Comparison of ENCODE assay signal across 10 cellular contexts in the genomic region with DNA sequence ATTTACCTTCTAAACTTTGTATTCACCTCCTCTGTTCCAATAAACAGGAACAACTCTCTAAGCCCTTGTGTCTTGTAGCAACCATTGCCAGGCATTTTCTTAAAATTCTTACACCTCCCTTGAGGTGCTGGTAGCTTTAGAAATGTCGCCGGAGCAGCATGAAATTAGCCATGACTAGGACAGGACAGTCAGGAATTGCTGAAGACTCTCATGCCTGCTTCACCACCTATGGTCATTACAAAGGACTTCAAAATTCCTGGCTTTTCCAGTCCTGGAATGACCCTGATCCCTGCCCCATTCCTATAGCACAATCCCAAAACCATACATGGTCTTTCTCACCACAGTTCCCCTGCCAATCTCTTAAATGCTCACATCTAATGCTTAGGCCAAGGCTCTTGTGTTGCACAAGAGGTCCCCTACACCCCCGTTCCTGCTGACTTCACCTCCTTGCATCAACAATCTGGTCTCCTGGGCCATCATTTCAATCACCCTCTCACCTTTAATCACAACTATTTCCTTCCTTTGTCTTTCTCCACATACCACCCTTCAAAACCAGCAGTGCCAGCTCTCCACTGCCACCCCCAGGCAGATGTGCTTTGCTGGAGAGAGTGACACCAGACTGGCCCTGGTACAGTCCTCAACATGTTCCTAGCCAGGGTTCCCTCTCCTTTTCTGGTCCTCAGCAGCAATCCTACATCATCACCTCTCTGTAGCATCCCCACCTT.
DNase-seq lines count a peak whose midpoint lies in the region; ATAC-seq, FAIRE-seq and TF ChIP-seq lines count a peak whose summit lies in the region.
"Had no signal": no experiment of that assay in that cellular context is flagged by ENCODE, and none has a peak within 500 bp of the region (broad histone marks: within the 10 kb centered on the region; RNA-seq: fewer than 3 reads in every experiment).

No MANE protein-coding gene starts in this region.

- H3K27ac ChIP-seq in Karpas-422 (ENCODE audit: low read length) (no peak overlapping the region), caudate nucleus (ENCODE audit: low read depth, low read length) (peak overlapping the region; percentile 14), HepG2 (ENCODE audit: extremely low read length, insufficient read depth, low read length) (no peak overlapping the region)

- H3K4me2 ChIP-seq in Karpas-422 (ENCODE audit: low read depth, low read length, poor library complexity, severe bottlenecking) (no peak overlapping the region), HepG2 (ENCODE audit: low read depth, low read length) (no peak overlapping the region)

- in situ Hi-C loops in HepG2 (cut with HindIII; ENCODE audit: extremely low pct_ligation_motif_present, low pct_unique_long_range_greater_than_20kb) (no loop called here), HAP-1 (cut with MboI; ENCODE audit: low sequenced_read_pairs) (no loop called here)

- H3K4me1 ChIP-seq in Karpas-422 (ENCODE audit: low read length) (no peaks in the 10 kb centered on the region), HepG2 (ENCODE audit: insufficient read depth, low read length) (no peaks in the 10 kb centered on the region), HAP-1 (no peaks in the 10 kb centered on the region)

- FAIRE-seq in HepG2 (lab: Jason Lieb, UNC), result no peak

- H3K27me3 Mint-ChIP-seq in activated CD8-positive, alpha-beta T cell treated with anti-CD3 and anti-CD28 coated beads for 36 hours, result peaks cover 18% of the 10 kb centered on the region

- no peak for TF ChIP-seq EP300 in HepG2 (IDR thresholded peaks at IDR 0.05; ENCODE audit: low read depth in 2 of 2, low read length in 2 of 2)
- TF ChIP-seq EP300 in HepG2 (CRISPR knock-in tag; IDR thresholded peaks at IDR 0.05; ENCODE audit: borderline replicate concordance), result no peak

- TF ChIP-seq CTCF in AG10803 (conservative IDR thresholded peaks at IDR 0.05; ENCODE audit: low read length), result peak; percentile 12; the same call in 1 of the 2 replicates
- peak; percentile 51 for TF ChIP-seq CTCF in HepG2 (CRISPR knock-in tag; IDR thresholded peaks at IDR 0.05)
- TF ChIP-seq CTCF in activated CD8-positive, alpha-beta T cell treated with anti-CD3 and anti-CD28 coated beads for 36 hours (IDR thresholded peaks at IDR 0.05), result no peak

- no peaks in the 10 kb centered on the region for H3K36me3 Mint-ChIP-seq in activated CD8-positive, alpha-beta T cell treated with anti-CD3 and anti-CD28 coated beads for 36 hours (ENCODE audit: low read depth)
- H3K36me3 Mint-ChIP-seq: naive B cell had no signal

- H3K4me1 Mint-ChIP-seq in activated CD8-positive, alpha-beta T cell treated with anti-CD3 and anti-CD28 coated beads for 36 hours (ENCODE audit: low read depth), result no peaks in the 10 kb centered on the region
- H3K4me1 Mint-ChIP-seq: naive B cell had no signal

- H3K9me2 ChIP-seq in Karpas-422 (replicated peaks; ENCODE audit: insufficient read depth, low read length), result no peaks in the 10 kb centered on the region

- H3K9me3 ChIP-seq in Karpas-422 (ENCODE audit: low read length) (no peaks in the 10 kb centered on the region), HepG2 (ENCODE audit: low read length) (no peaks in the 10 kb centered on the region), HAP-1 (no peaks in the 10 kb centered on the region)

- no peak for TF ChIP-seq POLR2A in HepG2 (IDR thresholded peaks at IDR 0.05; ENCODE audit: insufficient read depth in 1 of 2, low read depth in 2 of 2, low read length in 2 of 2)

- H3K79me2 ChIP-seq in Karpas-422 (ENCODE audit: low read length) (no peaks in the 10 kb centered on the region), HepG2 (ENCODE audit: insufficient read depth, low read length) (no peaks in the 10 kb centered on the region)

- H3K4me3 ChIP-seq in AG10803 (ENCODE audit: low read length) (no peak overlapping the region), Karpas-422 (ENCODE audit: low read length) (no peak overlapping the region), HepG2 (replicated peaks in 1 of 3; ENCODE audit: insufficient read depth in 1 of 3, low read depth in 2 of 3, low read length in 3 of 3) (no peak overlapping the region), HAP-1 (no peak overlapping the region)

- TF ChIP-seq RAD21 in HepG2 (CRISPR knock-in tag; IDR thresholded peaks at IDR 0.05), result no peak

- intact Hi-C loops in HepG2 (cut with micrococcal nuclease; ENCODE audit: unreplicated experiment), result no loop called here
- intact Hi-C loops in activated CD8-positive, alpha-beta T cell treated with anti-CD3 and anti-CD28 coated beads for 36 hours (cut with micrococcal nuclease), result no loop called here

- 48% methylated on average over 3 of the region's 3 CpGs for WGBS in HepG2 (ENCODE audit: low lambda C conversion rate)

- BruUV-seq in HepG2 (replicated peaks; lab: Mats Ljungman, UMichigan), result no TSS peak

- H3K27me3 ChIP-seq in Karpas-422 (ENCODE audit: low read length) (no peaks in the 10 kb centered on the region), HepG2 (ENCODE audit: control insufficient read depth in 1 of 2, insufficient read depth in 2 of 2, low read length in 2 of 2) (peaks cover 0 to 6% of the 10 kb centered on the region in 2 experiments; a peak in 1 of 5 replicates), HAP-1 (ENCODE audit: low read depth) (peaks cover 12% of the 10 kb centered on the region)

- no peaks in the 10 kb centered on the region for H3K9me3 Mint-ChIP-seq in activated CD8-positive, alpha-beta T cell treated with anti-CD3 and anti-CD28 coated beads for 36 hours

- H3K27ac Mint-ChIP-seq in activated CD8-positive, alpha-beta T cell treated with anti-CD3 and anti-CD28 coated beads for 36 hours, result no peak overlapping the region

- H4K20me1 ChIP-seq in Karpas-422 (ENCODE audit: insufficient read depth, low read depth, low read length) (no peaks in the 10 kb centered on the region), HepG2 (ENCODE audit: insufficient read depth, low read length) (no peaks in the 10 kb centered on the region)

- POLR2A ChIA-PET in HepG2 (lab: Yijun Ruan, JAX), result no interaction called here
- POLR2A ChIA-PET in activated CD8-positive, alpha-beta T cell treated with anti-CD3 and anti-CD28 coated beads for 36 hours (lab: Charles Lee), result no interaction called here

- no peak overlapping the region for H2AFZ ChIP-seq in Karpas-422 (ENCODE audit: low read length)
- no peak overlapping the region for H2AFZ ChIP-seq in HepG2 (ENCODE audit: low read length)

- CTCF ChIA-PET in HepG2 (lab: Yijun Ruan, JAX; ENCODE audit: low intra/inter-chr PET ratio, low total read pairs), result interaction anchor here (0.7 kb wide), 1 partner anchor 267 kb away, joined by 3 read pairs; no protein-coding TSS in a partner anchor
- CTCF ChIA-PET in activated CD8-positive, alpha-beta T cell treated with anti-CD3 and anti-CD28 coated beads for 36 hours (lab: Charles Lee), result interaction anchor here (0.6 to 1.7 kb wide), 2 partner anchors 10 to 1067 kb away, joined by 4 read pairs; no protein-coding TSS in a partner anchor

- ATAC-seq in HepG2, result peak; percentile 71
- no peak for ATAC-seq in activated CD8-positive, alpha-beta T cell treated with anti-CD3 and anti-CD28 coated beads for 36 hours

- H3K36me3 ChIP-seq in Karpas-422 (ENCODE audit: insufficient read depth, low read length) (no peaks in the 10 kb centered on the region), HepG2 (replicated peaks in 1 of 2; ENCODE audit: control insufficient read depth in 1 of 2, insufficient read depth in 2 of 2, low read length in 2 of 2) (no peaks in the 10 kb centered on the region), HAP-1 (replicated peaks) (no peaks in the 10 kb centered on the region)

- H3K9ac ChIP-seq in Karpas-422 (ENCODE audit: low read length), result no peak overlapping the region
- H3K9ac ChIP-seq in HepG2 (ENCODE audit: insufficient read depth, low read depth, low read length), result no peak overlapping the region

- no peak overlapping the region for H3K4me3 Mint-ChIP-seq in activated CD8-positive, alpha-beta T cell treated with anti-CD3 and anti-CD28 coated beads for 36 hours
- H3K4me3 Mint-ChIP-seq: naive B cell had no signal

- DNase-seq in AG10803 (ENCODE audit: low read depth) (no peak), Karpas-422 (peak; percentile 52), caudate nucleus (lab: John Stamatoyannopoulos, UW) (peak in 1 of 61 donors; percentile 23), HepG2 (ENCODE audit: low spot score) (no peak), HAP-1 (ENCODE audit: low spot score in 2 of 2) (no peak), DMS153 (lab: John Stamatoyannopoulos, UW) (no peak), HK-2 (ENCODE audit: unreplicated experiment) (no peak)
- no peak for DNase-seq in activated CD8-positive, alpha-beta T cell treated with anti-CD3 and anti-CD28 coated beads for 36 hours
- DNase-seq: naive B cell, NCI-H2107 had no signal

TF ChIP-seq in HepG2, 621 proteins besides CTCF, POLR2A, EP300 and RAD21:
- TF ChIP-seq AKAP8 (CRISPR knock-in tag; IDR thresholded peaks at IDR 0.05), result no peak
- peak; percentile 57 for TF ChIP-seq STAG1 (CRISPR knock-in tag; IDR thresholded peaks at IDR 0.05)
- no peak for TF ChIP-seq ZNF746 (CRISPR knock-in tag; IDR thresholded peaks at IDR 0.05)
- no peak for TF ChIP-seq ZNF264 (CRISPR knock-in tag; IDR thresholded peaks at IDR 0.05)
- TF ChIP-seq, protein P1, sequence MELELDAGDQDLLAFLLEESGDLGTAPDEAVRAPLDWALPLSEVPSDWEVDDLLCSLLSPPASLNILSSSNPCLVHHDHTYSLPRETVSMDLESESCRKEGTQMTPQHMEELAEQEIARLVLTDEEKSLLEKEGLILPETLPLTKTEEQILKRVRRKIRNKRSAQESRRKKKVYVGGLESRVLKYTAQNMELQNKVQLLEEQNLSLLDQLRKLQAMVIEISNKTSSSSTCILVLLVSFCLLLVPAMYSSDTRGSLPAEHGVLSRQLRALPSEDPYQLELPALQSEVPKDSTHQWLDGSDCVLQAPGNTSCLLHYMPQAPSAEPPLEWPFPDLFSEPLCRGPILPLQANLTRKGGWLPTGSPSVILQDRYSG (CRISPR knock-in tag; IDR thresholded peaks at IDR 0.05), result no peak
- TF ChIP-seq, protein P2, sequence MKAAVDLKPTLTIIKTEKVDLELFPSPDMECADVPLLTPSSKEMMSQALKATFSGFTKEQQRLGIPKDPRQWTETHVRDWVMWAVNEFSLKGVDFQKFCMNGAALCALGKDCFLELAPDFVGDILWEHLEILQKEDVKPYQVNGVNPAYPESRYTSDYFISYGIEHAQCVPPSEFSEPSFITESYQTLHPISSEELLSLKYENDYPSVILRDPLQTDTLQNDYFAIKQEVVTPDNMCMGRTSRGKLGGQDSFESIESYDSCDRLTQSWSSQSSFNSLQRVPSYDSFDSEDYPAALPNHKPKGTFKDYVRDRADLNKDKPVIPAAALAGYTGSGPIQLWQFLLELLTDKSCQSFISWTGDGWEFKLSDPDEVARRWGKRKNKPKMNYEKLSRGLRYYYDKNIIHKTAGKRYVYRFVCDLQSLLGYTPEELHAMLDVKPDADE (CRISPR knock-in tag; IDR thresholded peaks at IDR 0.05), result no peak
- TF ChIP-seq ZNF530 (CRISPR knock-in tag; IDR thresholded peaks at IDR 0.05; ENCODE audit: low read depth), result no peak
